2 cellular contexts compared by ENCODE assay signal in genomic region chr7:149788300-149788851, GRCh38.
TF ChIP-seq lines count a peak whose summit lies in the region.

No MANE protein-coding gene starts in this region.

TF ChIP-seq in H1, 55 proteins besides CTCF, POLR2A, EP300 and RAD21:
- TF ChIP-seq CBX8 (IDR thresholded peaks at IDR 0.05; ENCODE audit: borderline replicate concordance, low read depth, low read length) = no peak
- no peak for TF ChIP-seq RBBP5 (IDR thresholded peaks at IDR 0.05; ENCODE audit: borderline replicate concordance, low read depth, low read length)

TF ChIP-seq in liver, 16 proteins besides CTCF, POLR2A, EP300 and RAD21:
- TF ChIP-seq SP1 (IDR thresholded peaks at IDR 0.05) = peak; percentile 54
- TF ChIP-seq, protein P1, sequence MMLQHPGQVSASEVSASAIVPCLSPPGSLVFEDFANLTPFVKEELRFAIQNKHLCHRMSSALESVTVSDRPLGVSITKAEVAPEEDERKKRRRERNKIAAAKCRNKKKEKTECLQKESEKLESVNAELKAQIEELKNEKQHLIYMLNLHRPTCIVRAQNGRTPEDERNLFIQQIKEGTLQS (IDR thresholded peaks at IDR 0.05) = no peak
- TF ChIP-seq RXRA (IDR thresholded peaks at IDR 0.05) = peak; percentile 92 to 94
- TF ChIP-seq, protein P2, sequence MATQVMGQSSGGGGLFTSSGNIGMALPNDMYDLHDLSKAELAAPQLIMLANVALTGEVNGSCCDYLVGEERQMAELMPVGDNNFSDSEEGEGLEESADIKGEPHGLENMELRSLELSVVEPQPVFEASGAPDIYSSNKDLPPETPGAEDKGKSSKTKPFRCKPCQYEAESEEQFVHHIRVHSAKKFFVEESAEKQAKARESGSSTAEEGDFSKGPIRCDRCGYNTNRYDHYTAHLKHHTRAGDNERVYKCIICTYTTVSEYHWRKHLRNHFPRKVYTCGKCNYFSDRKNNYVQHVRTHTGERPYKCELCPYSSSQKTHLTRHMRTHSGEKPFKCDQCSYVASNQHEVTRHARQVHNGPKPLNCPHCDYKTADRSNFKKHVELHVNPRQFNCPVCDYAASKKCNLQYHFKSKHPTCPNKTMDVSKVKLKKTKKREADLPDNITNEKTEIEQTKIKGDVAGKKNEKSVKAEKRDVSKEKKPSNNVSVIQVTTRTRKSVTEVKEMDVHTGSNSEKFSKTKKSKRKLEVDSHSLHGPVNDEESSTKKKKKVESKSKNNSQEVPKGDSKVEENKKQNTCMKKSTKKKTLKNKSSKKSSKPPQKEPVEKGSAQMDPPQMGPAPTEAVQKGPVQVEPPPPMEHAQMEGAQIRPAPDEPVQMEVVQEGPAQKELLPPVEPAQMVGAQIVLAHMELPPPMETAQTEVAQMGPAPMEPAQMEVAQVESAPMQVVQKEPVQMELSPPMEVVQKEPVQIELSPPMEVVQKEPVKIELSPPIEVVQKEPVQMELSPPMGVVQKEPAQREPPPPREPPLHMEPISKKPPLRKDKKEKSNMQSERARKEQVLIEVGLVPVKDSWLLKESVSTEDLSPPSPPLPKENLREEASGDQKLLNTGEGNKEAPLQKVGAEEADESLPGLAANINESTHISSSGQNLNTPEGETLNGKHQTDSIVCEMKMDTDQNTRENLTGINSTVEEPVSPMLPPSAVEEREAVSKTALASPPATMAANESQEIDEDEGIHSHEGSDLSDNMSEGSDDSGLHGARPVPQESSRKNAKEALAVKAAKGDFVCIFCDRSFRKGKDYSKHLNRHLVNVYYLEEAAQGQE (IDR thresholded peaks at IDR 0.05) = no peak
- no peak for TF ChIP-seq NR2F2 (IDR thresholded peaks at IDR 0.05)
- TF ChIP-seq TAF1 (conservative IDR thresholded peaks at IDR 0.05) = no peak
- TF ChIP-seq HNF4A (conservative IDR thresholded peaks at IDR 0.05) = peak; percentile 49 to 66
- TF ChIP-seq JUND (IDR thresholded peaks at IDR 0.05) = no peak
